In the genomic region with DNA sequence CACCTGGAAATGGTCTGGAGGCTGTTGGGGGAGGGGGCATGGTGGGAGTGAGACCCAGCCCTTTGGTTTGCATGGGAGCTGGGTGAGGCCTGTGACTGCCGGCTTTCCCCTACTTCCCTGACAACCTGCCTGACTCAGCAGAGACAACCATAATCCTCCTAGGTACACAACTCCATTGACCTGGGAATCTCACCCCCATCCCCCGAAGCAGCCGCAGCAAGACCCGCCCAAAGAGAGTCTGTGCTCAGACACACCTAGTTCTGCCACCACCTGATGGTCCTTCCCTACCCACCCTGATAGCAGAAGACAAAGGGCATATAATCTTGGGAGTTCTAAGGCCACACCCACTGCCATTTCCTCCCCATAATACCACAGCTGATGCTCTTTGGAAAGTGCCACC, we compare ENCODE assay signal across 25 cellular contexts.
"Had no signal": no experiment of that assay in that cellular context is flagged by ENCODE, and none has a peak within 500 bp of the region (broad histone marks: within the 10 kb centered on the region; RNA-seq: fewer than 3 reads in every experiment).

No MANE protein-coding gene starts in this region.

- ATAC-seq: activated CD4-positive, CD25-positive, alpha-beta regulatory T cell treated with anti-CD3 and anti-CD28 coated beads, Interleukin-2, amount 50 U/mL, for 24 hours; activated CD8-positive, alpha-beta T cell treated with anti-CD3 and anti-CD28 coated beads for 36 hours; activated naive CD8-positive, alpha-beta T cell treated with anti-CD3 and anti-CD28 coated beads, Interleukin-2, amount 50 U/mL, for 24 hours; body of pancreas; T-helper 17 cell had no signal

- H3K36me3 ChIP-seq: adrenal gland, WERI-Rb-1 had no signal

- H3K4me1 ChIP-seq: adrenal gland, body of pancreas had no signal

- H3K4me3 ChIP-seq: adrenal gland, body of pancreas, dorsolateral prefrontal cortex had no signal

- H3K27ac ChIP-seq: adrenal gland, body of pancreas, dorsolateral prefrontal cortex, WERI-Rb-1 had no signal

- DNase-seq: activated B cell treated with CpG ODN at 0.5 μM for 24 hours; activated CD4-positive, alpha-beta T cell treated with anti-CD3 and anti-CD28 coated beads for 48 hours; activated CD4-positive, alpha-beta T cell treated with anti-CD3 and anti-CD28 coated beads, Interleukin-2, amount 50 U/mL, for 1 hour; activated CD4-positive, alpha-beta T cell treated with anti-CD3 and anti-CD28 coated beads, Interleukin-2, amount 50 U/mL, for 48 hours; activated CD8-positive, alpha-beta memory T cell treated with anti-CD3 and anti-CD28 coated beads for 24 hours; activated CD8-positive, alpha-beta T cell treated with anti-CD3 and anti-CD28 coated beads for 36 hours; activated effector memory CD4-positive, alpha-beta T cell treated with anti-CD3 and anti-CD28 coated beads, Interleukin-2, amount 50 U/mL, for 16 hours; activated naive CD4-positive, alpha-beta T cell treated with anti-CD3 and anti-CD28 coated beads for 36 hours; activated naive CD8-positive, alpha-beta T cell treated with anti-CD3 and anti-CD28 coated beads for 36 hours; activated naive CD8-positive, alpha-beta T cell treated with anti-CD3 and anti-CD28 coated beads, Interleukin-2, amount 50 U/mL, for 24 hours; activated T-cell treated with anti-CD3 and anti-CD28 coated beads, Interleukin-2, amount 50 U/mL, for 1 hour; activated T-cell treated with anti-CD3 and anti-CD28 coated beads, Interleukin-2, amount 50 U/mL, for 48 hours; adrenal gland; amygdala; body of pancreas; caudate nucleus; dorsolateral prefrontal cortex; effector memory CD4-positive, alpha-beta T cell; foreskin fibroblast; head of caudate nucleus; T-helper 1 cell; T-helper 17 cell; T1000; WERI-Rb-1 had no signal

- H3K27me3 ChIP-seq: adrenal gland, body of pancreas, dorsolateral prefrontal cortex had no signal
